In the genomic region with DNA sequence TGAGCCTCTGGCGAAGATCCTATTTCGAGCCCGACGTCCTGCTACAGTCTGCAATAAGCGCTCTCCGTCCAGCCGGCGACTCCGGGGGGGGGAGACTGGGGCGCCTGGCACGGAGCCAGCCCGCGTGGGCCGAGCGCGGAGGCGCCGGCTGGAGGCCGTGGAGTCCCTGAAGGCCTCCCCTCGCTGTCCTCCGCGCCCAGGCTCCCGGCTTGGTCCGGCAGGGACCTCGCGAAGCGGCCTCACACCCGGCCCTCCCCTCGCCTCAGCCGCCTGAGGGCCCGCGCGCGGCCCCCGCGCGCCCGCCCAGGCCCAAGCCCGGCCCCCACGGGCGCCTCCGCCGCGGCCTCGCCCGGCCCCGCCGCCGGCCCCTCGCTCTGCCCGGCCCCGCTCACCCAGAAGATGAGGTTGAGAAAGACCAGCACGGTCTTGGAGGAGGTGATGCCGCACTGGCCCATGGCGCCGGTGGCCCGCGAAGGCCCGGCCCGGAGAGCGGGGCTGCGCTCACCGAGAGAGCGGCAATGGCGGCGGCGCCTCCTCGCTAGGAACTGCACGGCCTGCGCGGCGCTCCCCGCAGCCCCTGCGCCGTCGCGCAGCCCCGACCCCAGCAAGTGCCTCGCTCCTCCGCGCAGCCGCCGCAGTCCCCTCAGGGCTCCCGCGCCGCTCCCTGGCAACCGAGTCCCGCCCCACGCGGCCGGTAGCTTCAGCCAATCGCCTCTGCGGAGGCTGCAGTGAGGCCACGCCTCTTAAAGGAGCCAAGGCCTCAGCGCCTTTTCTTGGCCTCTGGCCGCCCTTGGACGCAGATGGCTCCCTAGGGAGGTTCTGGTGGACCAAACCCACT, we compare ENCODE assay signal across 8 cellular contexts. TPM values are rescaled to one million over a fixed set of nuclear protein-coding genes. Genes with fewer than 3 reads are reported as not detected.
DNase-seq lines count a peak whose midpoint lies in the region; ATAC-seq and TF ChIP-seq lines count a peak whose summit lies in the region.

A gene (minus strand): TSS at position 610 of the 838 bp plus-strand sequence. CDS start 155 bp downstream, at position 455.

- POLR2A ChIA-PET in activated B cell treated with CpG ODN at 0.5 μM for 24 hours (lab: Charles Lee) = interaction anchor here (0.6 to 1.2 kb wide), 11 partner anchors 10 to 210 kb away, joined by 3 to 9 read pairs (median 4); a partner anchor contains a TSS

- H3K36me3 Mint-ChIP-seq in activated B cell treated with CpG ODN at 0.5 μM for 24 hours (ENCODE audit: low read depth) = peaks cover 14% of the 10 kb centered on the region

- CTCF ChIA-PET in activated B cell treated with CpG ODN at 0.5 μM for 24 hours (lab: Charles Lee) = interaction anchor here (0.8 kb wide), 1 partner anchor 37 kb away, joined by 3 read pairs; no protein-coding TSS in a partner anchor

- H3F3A ChIP-seq in smooth muscle cell (ENCODE audit: low read depth) = no peaks in the 10 kb centered on the region

- peaks cover 20% of the 10 kb centered on the region for H3K4me1 ChIP-seq in smooth muscle cell (ENCODE audit: low read depth)

- H3K4me1 Mint-ChIP-seq in activated B cell treated with CpG ODN at 0.5 μM for 24 hours = peaks cover 50% of the 10 kb centered on the region

- peak within 1 kb of the TSS; percentile 76 for H3K4me3 ChIP-seq in AG09309 (ENCODE audit: control insufficient read depth, low read depth, low read length)
- peak within 1 kb of the TSS; percentile 67 to 72 for H3K4me3 ChIP-seq in cardiac fibroblast (replicated peaks in 1 of 2; ENCODE audit: low read depth in 2 of 2, low read length in 2 of 2)
- H3K4me3 ChIP-seq in smooth muscle cell = peak within 1 kb of the TSS; percentile 66

- H3K27ac ChIP-seq in smooth muscle cell (ENCODE audit: low read depth) = peak within 1 kb of the TSS; percentile 74

- peak within 1 kb of the TSS; percentile 81 for H3K27ac Mint-ChIP-seq in activated B cell treated with CpG ODN at 0.5 μM for 24 hours

- intact Hi-C loops in activated B cell treated with CpG ODN at 0.5 μM for 24 hours (cut with micrococcal nuclease) = loop anchor here (1.0 to 10.0 kb wide), 4 partner anchors 13 to 1074 kb away; a partner anchor contains a TSS

- H3K27me3 Mint-ChIP-seq in activated B cell treated with CpG ODN at 0.5 μM for 24 hours = no peaks in the 10 kb centered on the region

- peak within 1 kb of the TSS; percentile 92 for H3K4me2 ChIP-seq in smooth muscle cell

- ATAC-seq in GM19025 (IDR thresholded peaks at IDR 0.05; ENCODE audit: low read depth, unreplicated experiment) (peak; percentile 95), HG03280 (IDR thresholded peaks at IDR 0.05; ENCODE audit: unreplicated experiment) (peak; percentile 96), activated B cell treated with CpG ODN at 0.5 μM for 24 hours (ENCODE audit: low read depth) (peak; percentile 95)

- peak within 1 kb of the TSS; percentile 82 for H3K9ac ChIP-seq in smooth muscle cell (ENCODE audit: low read depth)

- H3K9me3 Mint-ChIP-seq in activated B cell treated with CpG ODN at 0.5 μM for 24 hours = no peaks in the 10 kb centered on the region

- no peaks in the 10 kb centered on the region for H3K36me3 ChIP-seq in smooth muscle cell (ENCODE audit: low read depth)

- DNase-seq in AG09309 (ENCODE audit: low read depth) (no peak), NCI-H345 (lab: John Stamatoyannopoulos, UW) (peak; percentile 90), activated B cell treated with CpG ODN at 0.5 μM for 24 hours (peak; percentile 95), cardiac fibroblast (ENCODE audit: low read depth in 2 of 2) (peak; percentile 92 to 94), iPS-NIHi7 (ENCODE audit: extremely low spot score) (peak; percentile 98), smooth muscle cell (lab: John Stamatoyannopoulos, UW; ENCODE audit: unreplicated experiment) (peak; percentile 83)

- no peaks in the 10 kb centered on the region for H3K27me3 ChIP-seq in smooth muscle cell (ENCODE audit: low read depth)

- peaks cover 46% of the 10 kb centered on the region for H4K20me1 ChIP-seq in smooth muscle cell (ENCODE audit: low read depth)

- H3K79me2 ChIP-seq in smooth muscle cell (ENCODE audit: low read depth) = peaks cover 46% of the 10 kb centered on the region

- H3K9me3 ChIP-seq in smooth muscle cell (replicated peaks; ENCODE audit: low read depth) = no peaks in the 10 kb centered on the region

- peak within 1 kb of the TSS; percentile 89 for H3K4me3 Mint-ChIP-seq in activated B cell treated with CpG ODN at 0.5 μM for 24 hours

- WGBS in smooth muscle cell (ENCODE audit: low lambda C conversion rate) = 1% methylated on average over 46 of the region's 97 CpGs

- TF ChIP-seq CTCF in AG09309 (IDR thresholded peaks at IDR 0.05; ENCODE audit: control insufficient read depth, insufficient read depth, low read depth, low read length, missing control alignments) (no peak), activated B cell treated with CpG ODN at 0.5 μM for 24 hours (IDR thresholded peaks at IDR 0.05) (no peak), cardiac fibroblast (IDR thresholded peaks at IDR 0.05; ENCODE audit: low read depth, low read length) (no peak), smooth muscle cell (IDR thresholded peaks at IDR 0.05; ENCODE audit: borderline replicate concordance, insufficient read depth, poor library complexity, severe bottlenecking) (no peak)

- H2AFZ ChIP-seq in smooth muscle cell (ENCODE audit: low read depth) = peak within 1 kb of the TSS; percentile 96

RNA-seq across cellular contexts. Expression of the gene that starts here (rescaled TPM):
- total RNA-seq in activated B cell treated with CpG ODN at 0.5 μM for 24 hours (104 and 113 TPM in 2 replicates), smooth muscle cell (263 and 276 TPM in 2 replicates)
- 238 and 257 TPM in 2 replicates for polyA plus RNA-seq in smooth muscle cell
